In the genomic region with DNA sequence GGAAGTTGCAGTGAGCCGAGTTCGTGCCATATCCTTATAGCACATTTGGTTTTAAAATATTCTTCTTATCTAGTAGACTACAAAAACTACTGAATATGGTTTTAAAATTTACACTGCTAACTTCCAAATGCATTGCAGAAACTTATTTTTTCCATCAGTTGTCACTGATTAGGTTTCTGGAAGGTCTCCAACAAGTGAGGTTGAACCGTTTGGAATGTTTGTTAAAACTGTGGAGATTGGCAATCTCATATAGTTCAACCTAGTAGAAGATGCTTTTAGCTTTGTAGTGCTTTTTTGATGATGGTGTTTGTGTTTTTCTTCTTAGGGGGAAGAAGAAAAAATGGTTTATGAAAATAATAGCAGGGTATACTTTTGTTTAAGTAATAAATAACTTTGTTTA, we compare ENCODE assay signal across 22 cellular contexts. TPM values are rescaled to one million over a fixed set of nuclear protein-coding genes. Genes with fewer than 3 reads are reported as not detected.
DNase-seq lines count a peak whose midpoint lies in the region; ATAC-seq and TF ChIP-seq lines count a peak whose summit lies in the region.
"Had no signal": no experiment of that assay in that cellular context is flagged by ENCODE, and none has a peak within 500 bp of the region (broad histone marks: within the 10 kb centered on the region; RNA-seq: fewer than 3 reads in every experiment).

No MANE protein-coding gene starts in this region.

- peak overlapping the region; percentile 38 for H3K27ac Mint-ChIP-seq in activated CD8-positive, alpha-beta T cell treated with anti-CD3 and anti-CD28 coated beads for 36 hours
- H3K27ac Mint-ChIP-seq in activated CD8-positive, alpha-beta T cell treated with anti-CD3 and anti-CD28 coated beads, Interleukin-2, amount 10 ng/mL, durations not matched to agents 7 days and 5 days: no peak overlapping the region
- peak overlapping the region; percentile 4 for H3K27ac Mint-ChIP-seq in osteocyte (ENCODE audit: unreplicated experiment)
- H3K27ac Mint-ChIP-seq: dendritic cell treated with granulocyte-macrophage colony-stimulating factor and Interleukin-4, amounts not matched to agents 40 ng/mL and 50 ng/mL, for 4 days; natural killer cell; progenitor cell of endocrine pancreas had no signal

- no peak overlapping the region for H3K27ac ChIP-seq in left lung

- no peak for DNase-seq in activated CD8-positive, alpha-beta T cell treated with anti-CD3 and anti-CD28 coated beads for 36 hours
- no peak for DNase-seq in activated CD8-positive, alpha-beta T cell treated with anti-CD3 and anti-CD28 coated beads, Interleukin-2, amount 10 ng/mL, durations not matched to agents 7 days and 5 days
- DNase-seq in M059J (ENCODE audit: low read depth): peak; percentile 52
- DNase-seq in dermis blood vessel endothelial cell: peak; percentile 17
- no peak for DNase-seq in osteocyte (ENCODE audit: extremely low spot score, unreplicated experiment)
- no peak for DNase-seq in left lung
- no peak for DNase-seq in anterior cingulate cortex (lab: John Stamatoyannopoulos, UW)
- DNase-seq: activated CD4-positive, alpha-beta T cell treated with anti-CD3 and anti-CD28 coated beads for 4 hours; activated effector memory CD4-positive, alpha-beta T cell treated with anti-CD3 and anti-CD28 coated beads, Interleukin-2, amount 50 U/mL, for 16 hours; CD8-positive, alpha-beta memory T cell; DMS79; MV-4-11; natural killer cell; NCI-H1930; NCI-H446 treated with DMSO at 0.1 percent for 48 hours; RPMI8226; small intestine; stimulated activated CD4-positive, alpha-beta T cell treated with anti-CD3 and anti-CD28 coated beads, Interleukin-4, amount 100 ng/mL, for 1 hour had no signal

- H3K9me3 Mint-ChIP-seq in activated CD8-positive, alpha-beta T cell treated with anti-CD3 and anti-CD28 coated beads for 36 hours: peaks cover 3% of the 10 kb centered on the region
- no peaks in the 10 kb centered on the region for H3K9me3 Mint-ChIP-seq in activated CD8-positive, alpha-beta T cell treated with anti-CD3 and anti-CD28 coated beads, Interleukin-2, amount 10 ng/mL, durations not matched to agents 7 days and 5 days (ENCODE audit: insufficient read depth)
- peaks cover 3% of the 10 kb centered on the region for H3K9me3 Mint-ChIP-seq in osteocyte (ENCODE audit: unreplicated experiment)
- H3K9me3 Mint-ChIP-seq: CD8-positive, alpha-beta memory T cell; dendritic cell treated with granulocyte-macrophage colony-stimulating factor and Interleukin-4, amounts not matched to agents 40 ng/mL and 50 ng/mL, for 4 days; natural killer cell had no signal

- H3K4me3 Mint-ChIP-seq in activated CD8-positive, alpha-beta T cell treated with anti-CD3 and anti-CD28 coated beads for 36 hours: no peak overlapping the region
- no peak overlapping the region for H3K4me3 Mint-ChIP-seq in activated CD8-positive, alpha-beta T cell treated with anti-CD3 and anti-CD28 coated beads, Interleukin-2, amount 10 ng/mL, durations not matched to agents 7 days and 5 days
- H3K4me3 Mint-ChIP-seq in osteocyte (ENCODE audit: unreplicated experiment): no peak overlapping the region
- H3K4me3 Mint-ChIP-seq: brain; CD8-positive, alpha-beta memory T cell; dendritic cell treated with granulocyte-macrophage colony-stimulating factor and Interleukin-4, amounts not matched to agents 40 ng/mL and 50 ng/mL, for 4 days; natural killer cell had no signal

- H3K4me1 ChIP-seq in left lung: no peaks in the 10 kb centered on the region

- peaks cover 11% of the 10 kb centered on the region for H3K4me1 Mint-ChIP-seq in activated CD8-positive, alpha-beta T cell treated with anti-CD3 and anti-CD28 coated beads for 36 hours (ENCODE audit: low read depth)
- H3K4me1 Mint-ChIP-seq in activated CD8-positive, alpha-beta T cell treated with anti-CD3 and anti-CD28 coated beads, Interleukin-2, amount 10 ng/mL, durations not matched to agents 7 days and 5 days (ENCODE audit: low read depth): peaks cover 29% of the 10 kb centered on the region
- peaks cover 22% of the 10 kb centered on the region for H3K4me1 Mint-ChIP-seq in osteocyte (ENCODE audit: unreplicated experiment)

- no peak for TF ChIP-seq CTCF in activated CD8-positive, alpha-beta T cell treated with anti-CD3 and anti-CD28 coated beads for 36 hours (IDR thresholded peaks at IDR 0.05)
- TF ChIP-seq CTCF in osteocyte (IDR thresholded peaks at IDR 0.05): no peak
- TF ChIP-seq CTCF in left lung (IDR thresholded peaks at IDR 0.05): no peak

- H3K36me3 ChIP-seq in left lung: peaks cover 0 to 3% of the 10 kb centered on the region in 2 donors

- CTCF ChIA-PET in activated CD8-positive, alpha-beta T cell treated with anti-CD3 and anti-CD28 coated beads for 36 hours (lab: Charles Lee): interaction anchor here (1.6 kb wide), 1 partner anchor 354 kb away, joined by 4 read pairs; no protein-coding TSS in a partner anchor
- CTCF ChIA-PET in activated CD8-positive, alpha-beta T cell treated with anti-CD3 and anti-CD28 coated beads, Interleukin-2, amount 10 ng/mL, durations not matched to agents 7 days and 5 days (lab: Charles Lee): interaction anchor here (1.0 to 1.9 kb wide), 2 partner anchors 12 to 287 kb away, joined by 3 to 7 read pairs; partner anchors contain the start of gene CENPF

- H3K4me3 ChIP-seq in left lung: no peak overlapping the region

- POLR2A ChIA-PET in activated CD8-positive, alpha-beta T cell treated with anti-CD3 and anti-CD28 coated beads for 36 hours (lab: Charles Lee): no interaction called here
- POLR2A ChIA-PET in activated CD8-positive, alpha-beta T cell treated with anti-CD3 and anti-CD28 coated beads, Interleukin-2, amount 10 ng/mL, durations not matched to agents 7 days and 5 days (lab: Charles Lee): no interaction called here

- H3K27me3 ChIP-seq in left lung: no peaks in the 10 kb centered on the region

- no peaks in the 10 kb centered on the region for H3K27me3 Mint-ChIP-seq in activated CD8-positive, alpha-beta T cell treated with anti-CD3 and anti-CD28 coated beads for 36 hours
- no peaks in the 10 kb centered on the region for H3K27me3 Mint-ChIP-seq in activated CD8-positive, alpha-beta T cell treated with anti-CD3 and anti-CD28 coated beads, Interleukin-2, amount 10 ng/mL, durations not matched to agents 7 days and 5 days (ENCODE audit: low read depth)
- no peaks in the 10 kb centered on the region for H3K27me3 Mint-ChIP-seq in osteocyte (ENCODE audit: unreplicated experiment)
- H3K27me3 Mint-ChIP-seq: CD8-positive, alpha-beta memory T cell; dendritic cell treated with granulocyte-macrophage colony-stimulating factor and Interleukin-4, amounts not matched to agents 40 ng/mL and 50 ng/mL, for 4 days; progenitor cell of endocrine pancreas had no signal

- intact Hi-C loops in activated CD8-positive, alpha-beta T cell treated with anti-CD3 and anti-CD28 coated beads for 36 hours (cut with micrococcal nuclease): no loop called here
- intact Hi-C loops in left lung (cut with DNase I): no loop called here

- H3K9me3 ChIP-seq in left lung: no peaks in the 10 kb centered on the region

- H3K36me3 Mint-ChIP-seq in activated CD8-positive, alpha-beta T cell treated with anti-CD3 and anti-CD28 coated beads for 36 hours (ENCODE audit: low read depth): peaks cover 35% of the 10 kb centered on the region
- peaks cover 81% of the 10 kb centered on the region for H3K36me3 Mint-ChIP-seq in activated CD8-positive, alpha-beta T cell treated with anti-CD3 and anti-CD28 coated beads, Interleukin-2, amount 10 ng/mL, durations not matched to agents 7 days and 5 days (ENCODE audit: low read depth)
- H3K36me3 Mint-ChIP-seq in osteocyte (ENCODE audit: unreplicated experiment): no peaks in the 10 kb centered on the region
- H3K36me3 Mint-ChIP-seq: natural killer cell had no signal

- ATAC-seq in activated CD8-positive, alpha-beta T cell treated with anti-CD3 and anti-CD28 coated beads for 36 hours: no peak
- no peak for ATAC-seq in activated CD8-positive, alpha-beta T cell treated with anti-CD3 and anti-CD28 coated beads, Interleukin-2, amount 10 ng/mL, durations not matched to agents 7 days and 5 days
- ATAC-seq in HG03521 (IDR thresholded peaks at IDR 0.05; ENCODE audit: unreplicated experiment) (no peak), left lung (no peak)
- ATAC-seq: natural killer cell had no signal

RNA-seq across cellular contexts. Expression of gene CENPF, which starts 12.9 kb away (rescaled TPM):
- total RNA-seq in activated CD8-positive, alpha-beta T cell treated with anti-CD3 and anti-CD28 coated beads for 36 hours: 10 to 100 TPM; 65.4 to 70.6 TPM
- total RNA-seq in activated CD8-positive, alpha-beta T cell treated with anti-CD3 and anti-CD28 coated beads, Interleukin-2, amount 10 ng/mL, durations not matched to agents 7 days and 5 days: 100 to 1,000 TPM; 176 to 180 TPM
- 45.5 and 83.9 TPM in 2 replicates for total RNA-seq in M059J (2014; rRNA removed; shearing (Covaris generic))
- total RNA-seq in dermis blood vessel endothelial cell (22.3 and 123 TPM in 2 replicates), osteocyte (21.5 and 26.5 TPM in 2 replicates), left lung (10 to 100 TPM in 1 of 2 donors, 1 to 10 TPM in 1; 3.4 to 15.0 TPM)

Comparison
In these comparisons a context has a peak if more than half of its experiments do, and no peak if none do; other contexts are left out.
1. DNase-seq: peak in M059J (single experiment) and dermis blood vessel endothelial cell (single experiment); none in activated CD8-positive, alpha-beta T cell treated with anti-CD3 and anti-CD28 coated beads for 36 hours (single experiment), activated CD8-positive, alpha-beta T cell treated with anti-CD3 and anti-CD28 coated beads, Interleukin-2, amount 10 ng/mL, durations not matched to agents 7 days and 5 days (single experiment), osteocyte (single experiment), left lung (0 of 2) and anterior cingulate cortex (0 of 58).